ENCODE assay signal across 1 cellular context in the genomic region with DNA sequence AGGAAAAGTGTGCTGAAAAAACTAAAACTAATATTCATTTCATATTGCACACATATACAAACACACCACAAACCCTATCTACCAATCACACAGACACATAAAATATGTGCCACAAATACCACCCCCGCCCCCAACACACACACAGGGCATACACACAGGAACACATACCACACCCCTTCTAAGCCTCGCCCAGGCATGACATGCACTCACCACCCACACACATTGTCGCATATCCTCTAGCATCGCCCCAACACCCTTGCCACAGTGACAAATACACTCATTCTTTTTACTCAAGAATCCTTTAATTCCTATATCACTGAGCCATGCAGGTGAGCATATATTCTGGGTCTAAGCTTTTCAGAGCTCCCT.
TF ChIP-seq lines count a peak whose summit lies in the region.

No MANE protein-coding gene starts in this region.

TF ChIP-seq in HEK293, 187 proteins besides CTCF, POLR2A, EP300 and RAD21 (continued from another document):
- TF ChIP-seq KLF16 (tag by site-specific recombination; IDR thresholded peaks at IDR 0.05) (0 out of 2 replicates have a peak, but pooled peaks have one; percentile 24), ZNF184 (tag by site-specific recombination; IDR thresholded peaks at IDR 0.05) (no peak), ZNF48 (tag by site-specific recombination; IDR thresholded peaks at IDR 0.05) (no peak), ZNF248 (tag by site-specific recombination; IDR thresholded peaks at IDR 0.05) (no peak), ZNF555 (tag by site-specific recombination; conservative IDR thresholded peaks at IDR 0.05) (no peak), GFI1B (tag by site-specific recombination; IDR thresholded peaks at IDR 0.05) (no peak), ZNF132 (tag by site-specific recombination; IDR thresholded peaks at IDR 0.05; ENCODE audit: borderline replicate concordance) (no peak), ZNF335 (tag by site-specific recombination; conservative IDR thresholded peaks at IDR 0.05) (peak; percentile 53), ZNF433 (tag by site-specific recombination; IDR thresholded peaks at IDR 0.05; ENCODE audit: low read depth) (no peak), ZBTB17 (tag by site-specific recombination; IDR thresholded peaks at IDR 0.05) (peak; percentile 27), SP3 (tag by site-specific recombination; IDR thresholded peaks at IDR 0.05) (peak; percentile 21; the same call in 1 of the 2 replicates), ZNF777 (tag by site-specific recombination; IDR thresholded peaks at IDR 0.05; ENCODE audit: borderline replicate concordance) (no peak), ZNF660 (tag by site-specific recombination; IDR thresholded peaks at IDR 0.05) (no peak), ZNF155 (tag by site-specific recombination; IDR thresholded peaks at IDR 0.05) (no peak), ZNF558 (tag by site-specific recombination; IDR thresholded peaks at IDR 0.05) (no peak), ZNF211 (tag by site-specific recombination; IDR thresholded peaks at IDR 0.05; ENCODE audit: low read depth) (no peak), ZNF16 (tag by site-specific recombination; IDR thresholded peaks at IDR 0.05; ENCODE audit: low read depth) (no peak), TCF7L2 (IDR thresholded peaks at IDR 0.05; ENCODE audit: borderline replicate concordance, low read depth, low read length) (no peak), ZNF623 (tag by site-specific recombination; IDR thresholded peaks at IDR 0.05) (no peak), ZNF366 (tag by site-specific recombination; conservative IDR thresholded peaks at IDR 0.05) (no peak), ZNF133 (tag by site-specific recombination; IDR thresholded peaks at IDR 0.05) (no peak), ZNF548 (tag by site-specific recombination; IDR thresholded peaks at IDR 0.05) (no peak), ZNF600 (tag by site-specific recombination; IDR thresholded peaks at IDR 0.05) (no peak), ZNF626 (tag by site-specific recombination; IDR thresholded peaks at IDR 0.05) (no peak), MYNN (tag by site-specific recombination; IDR thresholded peaks at IDR 0.05; ENCODE audit: borderline replicate concordance) (no peak), IKZF3 (tag by site-specific recombination; IDR thresholded peaks at IDR 0.05) (no peak), ZNF843 (tag by site-specific recombination; IDR thresholded peaks at IDR 0.05) (no peak), ZBTB48 (tag by site-specific recombination; IDR thresholded peaks at IDR 0.05) (no peak), ZNF354C (tag by site-specific recombination; IDR thresholded peaks at IDR 0.05; ENCODE audit: borderline replicate concordance, low read depth) (no peak), EGR2 (tag by site-specific recombination; IDR thresholded peaks at IDR 0.05; ENCODE audit: low read depth) (peak; percentile 83), KLF1 (tag by site-specific recombination; IDR thresholded peaks at IDR 0.05) (peak; percentile 88), OSR2 (tag by site-specific recombination; IDR thresholded peaks at IDR 0.05) (no peak), ZSCAN30 (tag by site-specific recombination; IDR thresholded peaks at IDR 0.05) (no peak), FEZF1 (tag by site-specific recombination; IDR thresholded peaks at IDR 0.05) (no peak), SALL2 (tag by site-specific recombination; IDR thresholded peaks at IDR 0.05; ENCODE audit: borderline replicate concordance) (no peak), ZNF324 (tag by site-specific recombination; IDR thresholded peaks at IDR 0.05) (no peak), KLF9 (tag by site-specific recombination; IDR thresholded peaks at IDR 0.05; ENCODE audit: low read depth) (peak; percentile 36; the same call in 1 of the 2 replicates), ZNF157 (tag by site-specific recombination; IDR thresholded peaks at IDR 0.05) (no peak), ZFHX2 (tag by site-specific recombination; conservative IDR thresholded peaks at IDR 0.05) (peak; percentile 93), HOXD13 (CRISPR knock-in tag; IDR thresholded peaks at IDR 0.05; ENCODE audit: borderline replicate concordance) (no peak), ZNF37A (tag by site-specific recombination; IDR thresholded peaks at IDR 0.05) (no peak)
- TF ChIP-seq, protein P1, sequence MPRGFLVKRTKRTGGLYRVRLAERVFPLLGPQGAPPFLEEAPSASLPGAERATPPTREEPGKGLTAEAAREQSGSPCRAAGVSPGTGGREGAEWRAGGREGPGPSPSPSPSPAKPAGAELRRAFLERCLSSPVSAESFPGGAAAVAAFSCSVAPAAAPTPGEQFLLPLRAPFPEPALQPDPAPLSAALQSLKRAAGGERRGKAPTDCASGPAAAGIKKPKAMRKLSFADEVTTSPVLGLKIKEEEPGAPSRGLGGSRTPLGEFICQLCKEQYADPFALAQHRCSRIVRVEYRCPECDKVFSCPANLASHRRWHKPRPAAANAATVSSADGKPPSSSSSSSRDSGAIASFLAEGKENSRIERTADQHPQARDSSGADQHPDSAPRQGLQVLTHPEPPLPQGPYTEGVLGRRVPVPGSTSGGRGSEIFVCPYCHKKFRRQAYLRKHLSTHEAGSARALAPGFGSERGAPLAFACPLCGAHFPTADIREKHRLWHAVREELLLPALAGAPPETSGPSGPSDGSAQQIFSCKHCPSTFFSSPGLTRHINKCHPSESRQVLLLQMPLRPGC (tag by site-specific recombination; IDR thresholded peaks at IDR 0.05), result no peak
- TF ChIP-seq, protein P2, sequence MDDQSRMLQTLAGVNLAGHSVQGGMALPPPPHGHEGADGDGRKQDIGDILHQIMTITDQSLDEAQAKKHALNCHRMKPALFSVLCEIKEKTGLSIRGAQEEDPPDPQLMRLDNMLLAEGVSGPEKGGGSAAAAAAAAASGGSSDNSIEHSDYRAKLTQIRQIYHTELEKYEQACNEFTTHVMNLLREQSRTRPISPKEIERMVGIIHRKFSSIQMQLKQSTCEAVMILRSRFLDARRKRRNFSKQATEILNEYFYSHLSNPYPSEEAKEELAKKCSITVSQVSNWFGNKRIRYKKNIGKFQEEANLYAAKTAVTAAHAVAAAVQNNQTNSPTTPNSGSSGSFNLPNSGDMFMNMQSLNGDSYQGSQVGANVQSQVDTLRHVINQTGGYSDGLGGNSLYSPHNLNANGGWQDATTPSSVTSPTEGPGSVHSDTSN (CRISPR knock-in tag; IDR thresholded peaks at IDR 0.05), result no peak
- TF ChIP-seq, protein P3, sequence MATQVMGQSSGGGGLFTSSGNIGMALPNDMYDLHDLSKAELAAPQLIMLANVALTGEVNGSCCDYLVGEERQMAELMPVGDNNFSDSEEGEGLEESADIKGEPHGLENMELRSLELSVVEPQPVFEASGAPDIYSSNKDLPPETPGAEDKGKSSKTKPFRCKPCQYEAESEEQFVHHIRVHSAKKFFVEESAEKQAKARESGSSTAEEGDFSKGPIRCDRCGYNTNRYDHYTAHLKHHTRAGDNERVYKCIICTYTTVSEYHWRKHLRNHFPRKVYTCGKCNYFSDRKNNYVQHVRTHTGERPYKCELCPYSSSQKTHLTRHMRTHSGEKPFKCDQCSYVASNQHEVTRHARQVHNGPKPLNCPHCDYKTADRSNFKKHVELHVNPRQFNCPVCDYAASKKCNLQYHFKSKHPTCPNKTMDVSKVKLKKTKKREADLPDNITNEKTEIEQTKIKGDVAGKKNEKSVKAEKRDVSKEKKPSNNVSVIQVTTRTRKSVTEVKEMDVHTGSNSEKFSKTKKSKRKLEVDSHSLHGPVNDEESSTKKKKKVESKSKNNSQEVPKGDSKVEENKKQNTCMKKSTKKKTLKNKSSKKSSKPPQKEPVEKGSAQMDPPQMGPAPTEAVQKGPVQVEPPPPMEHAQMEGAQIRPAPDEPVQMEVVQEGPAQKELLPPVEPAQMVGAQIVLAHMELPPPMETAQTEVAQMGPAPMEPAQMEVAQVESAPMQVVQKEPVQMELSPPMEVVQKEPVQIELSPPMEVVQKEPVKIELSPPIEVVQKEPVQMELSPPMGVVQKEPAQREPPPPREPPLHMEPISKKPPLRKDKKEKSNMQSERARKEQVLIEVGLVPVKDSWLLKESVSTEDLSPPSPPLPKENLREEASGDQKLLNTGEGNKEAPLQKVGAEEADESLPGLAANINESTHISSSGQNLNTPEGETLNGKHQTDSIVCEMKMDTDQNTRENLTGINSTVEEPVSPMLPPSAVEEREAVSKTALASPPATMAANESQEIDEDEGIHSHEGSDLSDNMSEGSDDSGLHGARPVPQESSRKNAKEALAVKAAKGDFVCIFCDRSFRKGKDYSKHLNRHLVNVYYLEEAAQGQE (tag by site-specific recombination; IDR thresholded peaks at IDR 0.05), result no peak
- TF ChIP-seq, protein P4, sequence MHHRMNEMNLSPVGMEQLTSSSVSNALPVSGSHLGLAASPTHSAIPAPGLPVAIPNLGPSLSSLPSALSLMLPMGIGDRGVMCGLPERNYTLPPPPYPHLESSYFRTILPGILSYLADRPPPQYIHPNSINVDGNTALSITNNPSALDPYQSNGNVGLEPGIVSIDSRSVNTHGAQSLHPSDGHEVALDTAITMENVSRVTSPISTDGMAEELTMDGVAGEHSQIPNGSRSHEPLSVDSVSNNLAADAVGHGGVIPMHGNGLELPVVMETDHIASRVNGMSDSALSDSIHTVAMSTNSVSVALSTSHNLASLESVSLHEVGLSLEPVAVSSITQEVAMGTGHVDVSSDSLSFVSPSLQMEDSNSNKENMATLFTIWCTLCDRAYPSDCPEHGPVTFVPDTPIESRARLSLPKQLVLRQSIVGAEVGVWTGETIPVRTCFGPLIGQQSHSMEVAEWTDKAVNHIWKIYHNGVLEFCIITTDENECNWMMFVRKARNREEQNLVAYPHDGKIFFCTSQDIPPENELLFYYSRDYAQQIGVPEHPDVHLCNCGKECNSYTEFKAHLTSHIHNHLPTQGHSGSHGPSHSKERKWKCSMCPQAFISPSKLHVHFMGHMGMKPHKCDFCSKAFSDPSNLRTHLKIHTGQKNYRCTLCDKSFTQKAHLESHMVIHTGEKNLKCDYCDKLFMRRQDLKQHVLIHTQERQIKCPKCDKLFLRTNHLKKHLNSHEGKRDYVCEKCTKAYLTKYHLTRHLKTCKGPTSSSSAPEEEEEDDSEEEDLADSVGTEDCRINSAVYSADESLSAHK (tag by site-specific recombination; IDR thresholded peaks at IDR 0.05), result no peak
- TF ChIP-seq, protein P5, sequence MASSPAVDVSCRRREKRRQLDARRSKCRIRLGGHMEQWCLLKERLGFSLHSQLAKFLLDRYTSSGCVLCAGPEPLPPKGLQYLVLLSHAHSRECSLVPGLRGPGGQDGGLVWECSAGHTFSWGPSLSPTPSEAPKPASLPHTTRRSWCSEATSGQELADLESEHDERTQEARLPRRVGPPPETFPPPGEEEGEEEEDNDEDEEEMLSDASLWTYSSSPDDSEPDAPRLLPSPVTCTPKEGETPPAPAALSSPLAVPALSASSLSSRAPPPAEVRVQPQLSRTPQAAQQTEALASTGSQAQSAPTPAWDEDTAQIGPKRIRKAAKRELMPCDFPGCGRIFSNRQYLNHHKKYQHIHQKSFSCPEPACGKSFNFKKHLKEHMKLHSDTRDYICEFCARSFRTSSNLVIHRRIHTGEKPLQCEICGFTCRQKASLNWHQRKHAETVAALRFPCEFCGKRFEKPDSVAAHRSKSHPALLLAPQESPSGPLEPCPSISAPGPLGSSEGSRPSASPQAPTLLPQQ (tag by site-specific recombination; IDR thresholded peaks at IDR 0.05), result no peak
- TF ChIP-seq, protein P6, sequence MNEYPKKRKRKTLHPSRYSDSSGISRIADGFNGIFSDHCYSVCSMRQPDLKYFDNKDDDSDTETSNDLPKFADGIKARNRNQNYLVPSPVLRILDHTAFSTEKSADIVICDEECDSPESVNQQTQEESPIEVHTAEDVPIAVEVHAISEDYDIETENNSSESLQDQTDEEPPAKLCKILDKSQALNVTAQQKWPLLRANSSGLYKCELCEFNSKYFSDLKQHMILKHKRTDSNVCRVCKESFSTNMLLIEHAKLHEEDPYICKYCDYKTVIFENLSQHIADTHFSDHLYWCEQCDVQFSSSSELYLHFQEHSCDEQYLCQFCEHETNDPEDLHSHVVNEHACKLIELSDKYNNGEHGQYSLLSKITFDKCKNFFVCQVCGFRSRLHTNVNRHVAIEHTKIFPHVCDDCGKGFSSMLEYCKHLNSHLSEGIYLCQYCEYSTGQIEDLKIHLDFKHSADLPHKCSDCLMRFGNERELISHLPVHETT (tag by site-specific recombination; IDR thresholded peaks at IDR 0.05), result no peak
- TF ChIP-seq, protein P7, sequence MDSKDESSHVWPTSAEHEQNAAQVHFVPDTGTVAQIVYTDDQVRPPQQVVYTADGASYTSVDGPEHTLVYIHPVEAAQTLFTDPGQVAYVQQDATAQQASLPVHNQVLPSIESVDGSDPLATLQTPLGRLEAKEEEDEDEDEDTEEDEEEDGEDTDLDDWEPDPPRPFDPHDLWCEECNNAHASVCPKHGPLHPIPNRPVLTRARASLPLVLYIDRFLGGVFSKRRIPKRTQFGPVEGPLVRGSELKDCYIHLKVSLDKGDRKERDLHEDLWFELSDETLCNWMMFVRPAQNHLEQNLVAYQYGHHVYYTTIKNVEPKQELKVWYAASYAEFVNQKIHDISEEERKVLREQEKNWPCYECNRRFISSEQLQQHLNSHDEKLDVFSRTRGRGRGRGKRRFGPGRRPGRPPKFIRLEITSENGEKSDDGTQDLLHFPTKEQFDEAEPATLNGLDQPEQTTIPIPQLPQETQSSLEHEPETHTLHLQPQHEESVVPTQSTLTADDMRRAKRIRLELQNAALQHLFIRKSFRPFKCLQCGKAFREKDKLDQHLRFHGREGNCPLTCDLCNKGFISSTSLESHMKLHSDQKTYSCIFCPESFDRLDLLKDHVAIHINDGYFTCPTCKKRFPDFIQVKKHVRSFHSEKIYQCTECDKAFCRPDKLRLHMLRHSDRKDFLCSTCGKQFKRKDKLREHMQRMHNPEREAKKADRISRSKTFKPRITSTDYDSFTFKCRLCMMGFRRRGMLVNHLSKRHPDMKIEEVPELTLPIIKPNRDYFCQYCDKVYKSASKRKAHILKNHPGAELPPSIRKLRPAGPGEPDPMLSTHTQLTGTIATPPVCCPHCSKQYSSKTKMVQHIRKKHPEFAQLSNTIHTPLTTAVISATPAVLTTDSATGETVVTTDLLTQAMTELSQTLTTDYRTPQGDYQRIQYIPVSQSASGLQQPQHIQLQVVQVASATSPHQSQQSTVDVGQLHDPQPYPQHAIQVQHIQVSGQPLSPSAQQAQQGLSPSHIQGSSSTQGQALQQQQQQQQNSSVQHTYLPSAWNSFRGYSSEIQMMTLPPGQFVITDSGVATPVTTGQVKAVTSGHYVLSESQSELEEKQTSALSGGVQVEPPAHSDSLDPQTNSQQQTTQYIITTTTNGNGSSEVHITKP (tag by site-specific recombination; IDR thresholded peaks at IDR 0.05), result 0 out of 2 replicates have a peak, but pooled peaks have one; percentile 3
TF ChIP-seq in HEK293: peak in this region for 11.
